9 cellular contexts compared by ENCODE assay signal in the genomic region with DNA sequence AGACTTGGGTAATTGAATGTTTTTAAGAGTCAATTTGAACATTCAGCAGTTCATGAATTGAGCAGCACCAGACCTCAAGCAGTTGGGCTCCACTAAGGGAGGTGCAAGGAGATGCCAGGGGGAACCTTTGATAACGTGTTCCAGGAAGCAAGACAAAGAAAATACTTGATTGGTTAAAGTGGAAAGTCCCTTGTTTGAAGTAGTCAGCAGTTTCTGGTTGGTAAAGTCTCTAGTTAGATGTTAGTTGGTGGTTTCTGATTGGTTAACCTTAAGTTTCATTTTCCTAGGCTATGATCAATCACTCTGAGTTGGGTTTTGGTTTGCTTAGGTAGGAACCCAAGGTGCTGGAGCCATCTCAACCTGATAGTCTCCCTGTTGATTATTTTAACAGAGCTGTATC. TPM values are rescaled to one million over a fixed set of nuclear protein-coding genes. Genes with fewer than 3 reads are reported as not detected.
A peak's percentile ranks its signal among the peaks of the same experiment; 100 is the strongest.
DNase-seq lines count a peak whose midpoint lies in the region; ATAC-seq and TF ChIP-seq lines count a peak whose summit lies in the region.
"Had no signal": no experiment of that assay in that cellular context is flagged by ENCODE, and none has a peak within 500 bp of the region (broad histone marks: within the 10 kb centered on the region; RNA-seq: fewer than 3 reads in every experiment).

No MANE protein-coding gene starts in this region.

- POLR2A ChIA-PET in activated naive CD8-positive, alpha-beta T cell treated with anti-CD3 and anti-CD28 coated beads, Interleukin-2, amount 10 ng/mL, durations not matched to agents 7 days and 5 days (lab: Charles Lee) = interaction anchor here (0.9 to 3.6 kb wide), 5 partner anchors 62 to 440 kb away, joined by 3 to 40 read pairs (median 10); a partner anchor contains a TSS

- no peaks in the 10 kb centered on the region for H4K20me1 ChIP-seq in MM.1S (ENCODE audit: insufficient read depth, low read length)

- peak overlapping the region; percentile 73 for H3K4me3 Mint-ChIP-seq in activated naive CD8-positive, alpha-beta T cell treated with anti-CD3 and anti-CD28 coated beads, Interleukin-2, amount 10 ng/mL, durations not matched to agents 7 days and 5 days

- H3K4me2 ChIP-seq in MM.1S (ENCODE audit: low read depth, low read length) = 0 out of 2 replicates have a peak overlapping the region, but pooled peaks have one; percentile 8

- WGBS in right cardiac atrium = 22% methylated on average over 1 of the region's 1 CpG

- peaks cover 56% of the 10 kb centered on the region for H3K36me3 Mint-ChIP-seq in activated naive CD8-positive, alpha-beta T cell treated with anti-CD3 and anti-CD28 coated beads, Interleukin-2, amount 10 ng/mL, durations not matched to agents 7 days and 5 days

- peak; percentile 31 for ATAC-seq in GM19455 (IDR thresholded peaks at IDR 0.05; ENCODE audit: unreplicated experiment)
- ATAC-seq in activated naive CD8-positive, alpha-beta T cell treated with anti-CD3 and anti-CD28 coated beads, Interleukin-2, amount 10 ng/mL, durations not matched to agents 7 days and 5 days (ENCODE audit: low read depth) = peak; percentile 75
- no peak for ATAC-seq in left lung
- no peak for ATAC-seq in right cardiac atrium

- H3K27me3 Mint-ChIP-seq in activated naive CD8-positive, alpha-beta T cell treated with anti-CD3 and anti-CD28 coated beads, Interleukin-2, amount 10 ng/mL, durations not matched to agents 7 days and 5 days = no peaks in the 10 kb centered on the region

- H3K4me1 ChIP-seq in MM.1S (ENCODE audit: low read length) = peaks cover 17% of the 10 kb centered on the region
- H3K4me1 ChIP-seq in left lung = peaks cover 0 to 8% of the 10 kb centered on the region in 2 donors
- no peaks in the 10 kb centered on the region for H3K4me1 ChIP-seq in right cardiac atrium (ENCODE audit: control insufficient read depth, insufficient read depth, low read length)

- H3F3A ChIP-seq in MM.1S (ENCODE audit: insufficient read depth, low read length) = peaks cover 25% of the 10 kb centered on the region

- no peak overlapping the region for H3K4me3 ChIP-seq in MM.1S (ENCODE audit: low read length)
- no peak overlapping the region for H3K4me3 ChIP-seq in left lung
- H3K4me3 ChIP-seq in right cardiac atrium (ENCODE audit: low read length) = no peak overlapping the region
- H3K4me3 ChIP-seq: thoracic aorta had no signal

- H3K27ac Mint-ChIP-seq in activated naive CD8-positive, alpha-beta T cell treated with anti-CD3 and anti-CD28 coated beads, Interleukin-2, amount 10 ng/mL, durations not matched to agents 7 days and 5 days = peak overlapping the region; percentile 94

- H3K79me2 ChIP-seq in MM.1S (ENCODE audit: low read length) = no peaks in the 10 kb centered on the region

- H3K36me3 ChIP-seq in MM.1S (replicated peaks; ENCODE audit: insufficient read depth, low read length) = no peaks in the 10 kb centered on the region
- H3K36me3 ChIP-seq in left lung = peaks cover 0 to 17% of the 10 kb centered on the region in 2 donors
- H3K36me3 ChIP-seq: thoracic aorta had no signal

- H3K9ac ChIP-seq in MM.1S (ENCODE audit: low read length) = no peak overlapping the region

- H2AFZ ChIP-seq in MM.1S (ENCODE audit: low read length) = 0 out of 2 replicates have a peak overlapping the region, but pooled peaks have one; percentile 14

- peak overlapping the region; percentile 50; the same call in 1 of the 2 replicates for H3K27ac ChIP-seq in MM.1S (ENCODE audit: low read length)
- peak overlapping the region in 1 of 2 donors; percentile 49 for H3K27ac ChIP-seq in left lung
- H3K27ac ChIP-seq in right cardiac atrium (ENCODE audit: low read length) = no peak overlapping the region

- no peak for TF ChIP-seq CTCF in MM.1S (IDR thresholded peaks at IDR 0.05; ENCODE audit: low read length)
- no peak for TF ChIP-seq CTCF in left lung (IDR thresholded peaks at IDR 0.05)

- H3K9me3 ChIP-seq in MM.1S (replicated peaks; ENCODE audit: insufficient read depth, low read length) = no peaks in the 10 kb centered on the region
- no peaks in the 10 kb centered on the region for H3K9me3 ChIP-seq in left lung
- H3K9me3 ChIP-seq in right cardiac atrium (ENCODE audit: control insufficient read depth, low read length) = no peaks in the 10 kb centered on the region
- H3K9me3 ChIP-seq: thoracic aorta had no signal

- H3K9me3 Mint-ChIP-seq in activated naive CD8-positive, alpha-beta T cell treated with anti-CD3 and anti-CD28 coated beads, Interleukin-2, amount 10 ng/mL, durations not matched to agents 7 days and 5 days = peaks cover 1% of the 10 kb centered on the region

- no peaks in the 10 kb centered on the region for H3K27me3 ChIP-seq in MM.1S (replicated peaks; ENCODE audit: insufficient read depth, low read length)
- H3K27me3 ChIP-seq in left lung = no peaks in the 10 kb centered on the region
- no peaks in the 10 kb centered on the region for H3K27me3 ChIP-seq in right cardiac atrium (ENCODE audit: control insufficient read depth, insufficient read depth)

- H3K4me1 Mint-ChIP-seq in activated naive CD8-positive, alpha-beta T cell treated with anti-CD3 and anti-CD28 coated beads, Interleukin-2, amount 10 ng/mL, durations not matched to agents 7 days and 5 days = peaks cover 47% of the 10 kb centered on the region

- intact Hi-C loops in left lung (cut with DNase I) (no loop called here), right cardiac atrium (cut with DNase I) (no loop called here)

- no peaks in the 10 kb centered on the region for H3K9me2 ChIP-seq in MM.1S (replicated peaks; ENCODE audit: insufficient read depth, low read length)

- DNase-seq in MM.1S (peak; percentile 79), NCI-H187 (lab: John Stamatoyannopoulos, UW) (no peak), left lung (no peak), right cardiac atrium (no peak)
- DNase-seq in activated naive CD8-positive, alpha-beta T cell treated with anti-CD3 and anti-CD28 coated beads, Interleukin-2, amount 10 ng/mL, durations not matched to agents 7 days and 5 days = peak; percentile 42
- DNase-seq in stimulated activated CD8-positive, alpha-beta memory T cell treated with anti-CD3 and anti-CD28 coated beads, Interleukin-4, amount 100 ng/mL, for 24 hours (ENCODE audit: low read depth) = peak; percentile 19
- no peak for DNase-seq in effector CD8-positive, alpha-beta T cell (lab: John Stamatoyannopoulos, UW)

RNA-seq across cellular contexts. Expression of a gene that starts 4.0 kb away (rescaled TPM):
- total RNA-seq in activated naive CD8-positive, alpha-beta T cell treated with anti-CD3 and anti-CD28 coated beads, Interleukin-2, amount 10 ng/mL, durations not matched to agents 7 days and 5 days = 10 to 100 TPM; 36.0 to 36.5 TPM
- total RNA-seq in left lung (10 to 100 TPM; 13.2 to 21.9 TPM), right cardiac atrium (10 to 100 TPM in 1 of 4 donors, 1 to 10 TPM in 3; 7.7 to 10.9 (median 9.8) TPM)
- 5.1 TPM for polyA plus RNA-seq in right cardiac atrium

Comparison
In these comparisons a context has a peak if more than half of its experiments do, and no peak if none do; other contexts are left out.
1. ATAC-seq: peak in GM19455 (single experiment) and activated naive CD8-positive, alpha-beta T cell treated with anti-CD3 and anti-CD28 coated beads, Interleukin-2, amount 10 ng/mL, durations not matched to agents 7 days and 5 days (single experiment); none in left lung (single experiment) and right cardiac atrium (0 of 2).
2. DNase-seq: peak in MM.1S (single experiment), activated naive CD8-positive, alpha-beta T cell treated with anti-CD3 and anti-CD28 coated beads, Interleukin-2, amount 10 ng/mL, durations not matched to agents 7 days and 5 days (single experiment) and stimulated activated CD8-positive, alpha-beta memory T cell treated with anti-CD3 and anti-CD28 coated beads, Interleukin-4, amount 100 ng/mL, for 24 hours (single experiment); none in NCI-H187 (0 of 2), left lung (0 of 2), right cardiac atrium (0 of 3) and effector CD8-positive, alpha-beta T cell (single experiment).